ENCODE assay signal across 17 cellular contexts in the genomic region with DNA sequence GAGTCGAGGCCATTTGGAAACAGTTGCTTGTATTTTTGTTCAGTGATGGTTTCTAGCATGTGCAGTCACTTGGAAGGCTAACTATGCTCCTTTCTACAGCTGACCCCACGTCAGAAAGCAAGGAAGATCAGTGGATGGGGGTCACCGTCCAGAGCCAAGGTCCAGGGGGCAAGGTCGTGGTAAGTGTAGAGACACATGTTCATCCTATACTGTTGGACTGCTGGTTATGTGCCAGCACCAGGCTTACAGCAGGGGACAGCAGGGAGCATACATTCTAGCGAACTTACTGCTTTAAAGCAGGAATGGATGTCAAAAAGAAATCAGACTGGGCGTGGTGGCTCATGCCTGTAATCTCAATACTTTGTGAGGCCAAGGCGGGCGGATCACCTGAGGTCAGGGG. TPM values are rescaled to one million over a fixed set of nuclear protein-coding genes. Genes with fewer than 3 reads are reported as not detected.
DNase-seq lines count a peak whose midpoint lies in the region; ATAC-seq and TF ChIP-seq lines count a peak whose summit lies in the region.
"Had no signal": no experiment of that assay in that cellular context is flagged by ENCODE, and none has a peak within 500 bp of the region (broad histone marks: within the 10 kb centered on the region; RNA-seq: fewer than 3 reads in every experiment).

No MANE protein-coding gene starts in this region.

- no peaks in the 10 kb centered on the region for H3K27me3 ChIP-seq in BJ (ENCODE audit: control insufficient read depth, insufficient read depth, low read length)
- no peaks in the 10 kb centered on the region for H3K27me3 ChIP-seq in GM06990 (replicated peaks; ENCODE audit: control insufficient read depth, insufficient read depth, low read length)
- no peaks in the 10 kb centered on the region for H3K27me3 ChIP-seq in PC-9 (ENCODE audit: insufficient read depth, low read depth)
- peaks cover 0 to 21% (median 0%) of the 10 kb centered on the region in 4 donors for H3K27me3 ChIP-seq in esophagus muscularis mucosa
- H3K27me3 ChIP-seq: BLaER1 treated with 17β-estradiol and CSF1 and Interleukin-3, amounts not matched to agents 10 nM and 100 nM had no signal

- H3K4me1 ChIP-seq in PC-9 (replicated peaks; ENCODE audit: insufficient read depth) (peaks cover 32% of the 10 kb centered on the region), esophagus muscularis mucosa (peaks cover 0 to 18% (median 8%) of the 10 kb centered on the region in 4 donors)

- no peaks in the 10 kb centered on the region for H3K9me2 ChIP-seq in PC-9 (ENCODE audit: insufficient read depth)

- H3K27ac ChIP-seq in PC-9 (no peak overlapping the region), esophagus muscularis mucosa (replicated peaks in 1 of 4) (no peak overlapping the region)
- H3K27ac ChIP-seq: BLaER1 treated with 17β-estradiol and CSF1 and Interleukin-3, amounts not matched to agents 10 nM and 100 nM; coronary artery; esophagus squamous epithelium; SK-N-MC had no signal

- H3K9me3 ChIP-seq in PC-9 (ENCODE audit: insufficient read depth, low read depth) (no peaks in the 10 kb centered on the region), esophagus muscularis mucosa (no peaks in the 10 kb centered on the region)
- H3K9me3 ChIP-seq: BLaER1 treated with 17β-estradiol and CSF1 and Interleukin-3, amounts not matched to agents 10 nM and 100 nM; esophagus squamous epithelium had no signal

- BruUV-seq in PC-9 (replicated peaks; lab: Mats Ljungman, UMichigan), result no TSS peak

- TF ChIP-seq POLR2A in esophagus muscularis mucosa (IDR thresholded peaks at IDR 0.05; ENCODE audit: low read depth), result no peak

- no peak overlapping the region for H2AFZ ChIP-seq in PC-9

- no peak overlapping the region for H3K4me2 ChIP-seq in PC-9
- H3K4me2 ChIP-seq: BLaER1 treated with 17β-estradiol and CSF1 and Interleukin-3, amounts not matched to agents 10 nM and 100 nM had no signal

- no peaks in the 10 kb centered on the region for H4K20me1 ChIP-seq in PC-9 (ENCODE audit: insufficient read depth)
- H4K20me1 ChIP-seq: BLaER1 treated with 17β-estradiol and CSF1 and Interleukin-3, amounts not matched to agents 10 nM and 100 nM had no signal

- POLR2A ChIA-PET in BJ (lab: Charles Lee) (no interaction called here), PC-9 (lab: Charles Lee; ENCODE audit: unreplicated experiment) (no interaction called here)

- H3K4me3 ChIP-seq in BJ (ENCODE audit: low read depth, low read length) (no peak overlapping the region), GM06990 (replicated peaks; ENCODE audit: low read depth, low read length) (no peak overlapping the region), PC-9 (no peak overlapping the region), esophagus muscularis mucosa (no peak overlapping the region)
- H3K4me3 ChIP-seq: BLaER1 treated with 17β-estradiol and CSF1 and Interleukin-3, amounts not matched to agents 10 nM and 100 nM; coronary artery; esophagus squamous epithelium; SK-N-MC had no signal

- TF ChIP-seq CTCF in BJ (IDR thresholded peaks at IDR 0.05; ENCODE audit: insufficient read depth, low read depth, low read length), result peak; percentile 18; the same call in 1 of the 2 replicates
- TF ChIP-seq CTCF in GM06990 (IDR thresholded peaks at IDR 0.05; ENCODE audit: insufficient read depth, low read length, poor library complexity, severe bottlenecking), result peak; percentile 43
- peak; percentile 41; the same call in 1 of the 2 replicates for TF ChIP-seq CTCF in PC-9 (conservative IDR thresholded peaks at IDR 0.05)
- TF ChIP-seq CTCF in esophagus muscularis mucosa (IDR thresholded peaks at IDR 0.05), result no peak

- 61% methylated on average over 8 of the region's 8 CpGs for WGBS in esophagus muscularis mucosa

- ATAC-seq in HG03045 (IDR thresholded peaks at IDR 0.05; ENCODE audit: unreplicated experiment) (no peak), GM19397 (IDR thresholded peaks at IDR 0.05; ENCODE audit: unreplicated experiment) (no peak), HG02623 (IDR thresholded peaks at IDR 0.05; ENCODE audit: unreplicated experiment) (no peak)
- ATAC-seq: sciatic nerve; stimulated activated naive B cell treated with anti-CD40 and anti-IgM and Interleukin-4, amounts not matched to agents 10 μg/mL and 1 μg/mL and 100 μg/mL, for 72 hours had no signal

- intact Hi-C loops in PC-9 (cut with micrococcal nuclease; ENCODE audit: unreplicated experiment), result loop anchor here (10.0 kb wide), 2 partner anchors 503 to 893 kb away; no protein-coding TSS in a partner anchor
- intact Hi-C loops in esophagus muscularis mucosa (cut with DNase I), result loop anchor here (10.0 kb wide), 1 partner anchor 893 kb away; no protein-coding TSS in a partner anchor

- H3F3A ChIP-seq in PC-9 (ENCODE audit: insufficient read depth, low read depth), result peaks cover 31% of the 10 kb centered on the region

- H3K79me2 ChIP-seq in PC-9 (ENCODE audit: low read depth), result peaks cover 38% of the 10 kb centered on the region

- CTCF ChIA-PET in BJ (lab: Yijun Ruan, JAX) (interaction anchor here (0.6 to 15.1 kb wide), 10 partner anchors 8 to 894 kb away, joined by 3 to 263 read pairs (median 4); no protein-coding TSS in a partner anchor), PC-9 (lab: Charles Lee) (interaction anchor here (0.6 to 1.6 kb wide), 3 partner anchors 113 to 379 kb away, joined by 3 to 4 read pairs (median 3); no protein-coding TSS in a partner anchor)

- no peaks in the 10 kb centered on the region for H3K36me3 ChIP-seq in BJ (ENCODE audit: control insufficient read depth, insufficient read depth, low read length)
- no peaks in the 10 kb centered on the region for H3K36me3 ChIP-seq in GM06990 (ENCODE audit: control insufficient read depth, insufficient read depth, low read length)
- peaks cover 38% of the 10 kb centered on the region for H3K36me3 ChIP-seq in PC-9 (ENCODE audit: low read depth)
- peaks cover 0 to 31% (median 4%) of the 10 kb centered on the region in 4 donors for H3K36me3 ChIP-seq in esophagus muscularis mucosa

- DNase-seq in BJ (ENCODE audit: low read depth) (no peak), GM06990 (ENCODE audit: extremely low read depth, insufficient read length) (no peak), PC-9 (no peak), esophagus muscularis mucosa (ENCODE audit: extremely low spot score) (peak; percentile 75), NOMO-1 treated with DMSO at 0.1 percent for 48 hours (lab: John Stamatoyannopoulos, UW; ENCODE audit: unreplicated experiment) (no peak)
- DNase-seq: activated CD8-positive, alpha-beta memory T cell treated with anti-CD3 and anti-CD28 coated beads, Interleukin-2, amount 50 U/mL, for 4 hours; esophagus squamous epithelium; NCI-H2171 treated with DMSO at 0.1 percent for 48 hours; stimulated activated CD4-positive, alpha-beta T cell treated with anti-CD3 and anti-CD28 coated beads, Interleukin-4, amount 100 ng/mL, for 24 hours; stimulated activated naive B cell treated with anti-CD40 and anti-IgM and Interleukin-4, amounts not matched to agents 10 μg/mL and 1 μg/mL and 100 μg/mL, for 72 hours had no signal

- TF ChIP-seq EP300 in esophagus muscularis mucosa (IDR thresholded peaks at IDR 0.05), result no peak

RNA-seq across cellular contexts. Expression of a gene that starts 40.0 kb away (rescaled TPM):
- polyA plus RNA-seq in BJ (2011; rRNA removed), result 2.9 and 5.6 TPM in 2 replicates
- 5.4 and 7.5 TPM in 2 replicates for polyA minus RNA-seq in BJ (2011; rRNA and poly(A)+ RNA removed)
- 180 and 213 TPM in 2 replicates for total RNA-seq in PC-9 (2021)
- total RNA-seq in esophagus muscularis mucosa, result 10 to 100 TPM; 29.9 to 46.5 (median 36.6) TPM

Comparison
In these comparisons a context has a peak if more than half of its experiments do, and no peak if none do; other contexts are left out.
1. CTCF ChIP-seq: peak in BJ (single experiment), GM06990 (single experiment) and PC-9 (single experiment); none in esophagus muscularis mucosa (0 of 3).